ENCODE assay signal across 10 cellular contexts in the genomic region with DNA sequence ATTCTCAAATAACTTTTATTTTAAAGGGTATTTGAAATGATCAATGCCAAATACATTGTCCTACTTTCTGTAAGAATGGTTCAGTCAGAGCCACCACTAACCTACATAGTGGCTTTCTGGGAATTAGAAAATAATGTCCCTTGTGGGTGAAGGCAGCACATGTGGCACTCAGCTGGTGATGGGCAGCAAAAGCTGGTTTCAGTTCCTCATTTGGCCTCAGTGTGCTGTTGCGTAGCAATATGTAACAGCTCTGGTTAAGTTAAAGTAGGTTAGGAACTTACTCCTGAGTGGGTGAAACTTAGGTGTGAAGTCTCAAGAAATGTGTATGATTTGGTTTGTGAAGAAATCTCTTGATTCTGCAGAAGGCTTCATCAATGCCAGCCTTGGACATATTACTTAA.
DNase-seq lines count a peak whose midpoint lies in the region; ATAC-seq and TF ChIP-seq lines count a peak whose summit lies in the region.
"Had no signal": no experiment of that assay in that cellular context is flagged by ENCODE, and none has a peak within 500 bp of the region (broad histone marks: within the 10 kb centered on the region; RNA-seq: fewer than 3 reads in every experiment).

No MANE protein-coding gene starts in this region.

- no peak overlapping the region for H3K27ac ChIP-seq in upper lobe of right lung

- H3K4me1 ChIP-seq in upper lobe of right lung, result no peaks in the 10 kb centered on the region

- DNase-seq in GM19240 (ENCODE audit: insufficient read length, low spot score) (peak; percentile 7), KBM-7 (peak; percentile 53), upper lobe of right lung (no peak), HCEC 1CT (no peak), NCI-H187 treated with DMSO at 0.1 percent for 48 hours (lab: John Stamatoyannopoulos, UW) (no peak), T-helper 9 cell (no peak)
- DNase-seq: activated T-cell treated with anti-CD3 and anti-CD28 coated beads, Interleukin-2, amount 50 U/mL, for 1 hour; head of caudate nucleus; NCI-H2029 treated with DMSO at 0.1 percent for 48 hours had no signal

- in situ Hi-C loops in KBM-7 (cut with MboI; ENCODE audit: low pct_unique_long_range_greater_than_20kb, low sequenced_read_pairs), result no loop called here

- intact Hi-C loops in upper lobe of right lung (cut with DNase I), result no loop called here

- ATAC-seq in HG02840 (IDR thresholded peaks at IDR 0.05; ENCODE audit: low FRiP score, unreplicated experiment), result peak; percentile 99
- ATAC-seq in upper lobe of right lung, result peak; percentile 90

- H3K27me3 ChIP-seq in upper lobe of right lung, result no peaks in the 10 kb centered on the region

- H3K9me3 ChIP-seq in upper lobe of right lung, result no peaks in the 10 kb centered on the region

- H3K36me3 ChIP-seq in upper lobe of right lung, result no peaks in the 10 kb centered on the region

- no peak overlapping the region for H3K4me3 ChIP-seq in upper lobe of right lung

- TF ChIP-seq CTCF in upper lobe of right lung (IDR thresholded peaks at IDR 0.05), result no peak

Comparison
In these comparisons a context has a peak if more than half of its experiments do, and no peak if none do; other contexts are left out.
1. DNase-seq: peak in GM19240 (single experiment) and KBM-7 (single experiment); none in upper lobe of right lung (single experiment), HCEC 1CT (single experiment), NCI-H187 treated with DMSO at 0.1 percent for 48 hours (single experiment) and T-helper 9 cell (single experiment).